In the genomic region with DNA sequence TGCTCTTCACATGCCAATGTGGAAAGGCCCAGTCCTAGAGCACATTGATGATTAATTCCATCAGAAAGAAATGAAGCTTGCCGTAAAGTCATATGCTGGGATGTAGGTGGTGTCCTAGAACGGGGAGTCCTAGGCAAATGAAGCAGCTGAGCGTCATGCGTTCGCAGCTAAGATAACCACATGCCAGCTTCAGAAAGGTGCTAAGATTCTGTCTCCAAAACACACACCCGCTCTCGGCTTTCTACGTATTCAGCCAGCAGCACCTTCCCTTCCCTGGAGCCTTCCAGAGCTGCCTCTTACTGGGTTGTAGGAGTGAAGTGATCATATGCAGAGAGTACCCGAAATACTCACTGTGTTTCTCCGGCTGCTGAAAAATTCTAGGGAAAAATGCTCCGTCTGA, we compare ENCODE assay signal across 18 cellular contexts.
A peak's percentile ranks its signal among the peaks of the same experiment; 100 is the strongest.
DNase-seq lines count a peak whose midpoint lies in the region; ATAC-seq, FAIRE-seq and TF ChIP-seq lines count a peak whose summit lies in the region.
"Had no signal": no experiment of that assay in that cellular context is flagged by ENCODE, and none has a peak within 500 bp of the region (broad histone marks: within the 10 kb centered on the region; RNA-seq: fewer than 3 reads in every experiment).

No MANE protein-coding gene starts in this region.

- CTCF ChIA-PET in H1 (lab: Charles Lee; ENCODE audit: partially characterized antibody) = interaction anchor here (0.7 to 1.5 kb wide), 3 partner anchors 50 to 589 kb away, joined by 3 to 5 read pairs (median 3); no protein-coding TSS in a partner anchor
- CTCF ChIA-PET in PC-3 (lab: Charles Lee) = no interaction called here

- no peaks in the 10 kb centered on the region for H3K36me3 ChIP-seq in H1 (ENCODE audit: control insufficient read depth in 2 of 4, insufficient read depth in 4 of 4, low read length in 3 of 4)
- no peaks in the 10 kb centered on the region for H3K36me3 ChIP-seq in PC-3 (ENCODE audit: low read depth, low read length)

- no peak overlapping the region for H3K23ac ChIP-seq in H1 (ENCODE audit: insufficient read length)

- no peak overlapping the region for H2BK120ac ChIP-seq in H1 (replicated peaks; ENCODE audit: low read depth, low read length)

- H4K20me1 ChIP-seq in H1 (replicated peaks in 1 of 2; ENCODE audit: control insufficient read depth in 1 of 2, insufficient read depth in 2 of 2, low read length in 2 of 2) = no peaks in the 10 kb centered on the region
- no peaks in the 10 kb centered on the region for H4K20me1 ChIP-seq in PC-3 (ENCODE audit: low read length)

- no peak overlapping the region for H3K4me3 ChIP-seq in H1 (ENCODE audit: extremely low read depth in 1 of 4, insufficient read depth in 2 of 4, low read depth in 3 of 4, low read length in 4 of 4)
- H3K4me3 ChIP-seq in PC-3 (ENCODE audit: low read length) = no peak overlapping the region

- no peaks in the 10 kb centered on the region for H3F3A ChIP-seq in PC-3 (ENCODE audit: low read length, unreplicated experiment)

- no peak overlapping the region for H3K4ac ChIP-seq in H1 (replicated peaks; ENCODE audit: insufficient read length, low read depth, low read length)

- no peak for TF ChIP-seq POLR2A in H1 (IDR thresholded peaks at IDR 0.05; ENCODE audit: control extremely low read depth in 1 of 2, low read depth in 2 of 2, low read length in 2 of 2)

- DNase-seq in anterior cingulate cortex (lab: John Stamatoyannopoulos, UW) = peak in 35 of 58 donors; percentile 9 to 75 (median 43)
- no peak for DNase-seq in H1 (ENCODE audit: low read depth in 1 of 2, low spot score in 2 of 2)
- peak; percentile 55 for DNase-seq in middle frontal gyrus (ENCODE audit: extremely low spot score, low spot score)
- DNase-seq in NK-92 (lab: John Stamatoyannopoulos, UW; ENCODE audit: unreplicated experiment) = no peak
- no peak for DNase-seq in ACHN
- no peak for DNase-seq in PC-3
- DNase-seq: H7, NCI-H1417, NCI-H1694 treated with DMSO at 0.1 percent for 48 hours, NCI-H2081 treated with DMSO at 0.1 percent for 48 hours, NCI-H446, NCI-H526, SHP77 had no signal

- POLR2A ChIA-PET in H1 (lab: Charles Lee; ENCODE audit: partially characterized antibody) (no interaction called here), PC-3 (lab: Charles Lee; ENCODE audit: unreplicated experiment) (no interaction called here)

- intact Hi-C loops in PC-3 (cut with micrococcal nuclease) = no loop called here

- no TSS peak for BruUV-seq in PC-3 (replicated peaks; lab: Mats Ljungman, UMichigan)

- no peaks in the 10 kb centered on the region for H3K79me1 ChIP-seq in H1 (ENCODE audit: low read depth, low read length)

- ATAC-seq in PC-3 = no peak

- H3K4me1 ChIP-seq in H1 (replicated peaks in 1 of 4; ENCODE audit: control insufficient read depth in 3 of 4, insufficient read depth in 4 of 4, low read length in 3 of 4) = peaks cover 2 to 19% (median 13%) of the 10 kb centered on the region in 4 experiments; a peak in 6 of 7 replicates
- H3K4me1 ChIP-seq in PC-3 (ENCODE audit: insufficient read depth, low read length) = no peaks in the 10 kb centered on the region

- no peak overlapping the region for H3K56ac ChIP-seq in H1 (replicated peaks; ENCODE audit: insufficient read length, low read depth, low read length)

- H3K9me3 ChIP-seq in H1 (ENCODE audit: insufficient read depth in 2 of 2, low read depth in 1 of 2, low read length in 1 of 2) (no peaks in the 10 kb centered on the region), PC-3 (ENCODE audit: low read length) (no peaks in the 10 kb centered on the region)

- no peak overlapping the region for H2BK5ac ChIP-seq in H1 (ENCODE audit: low read depth, low read length)

- no peak overlapping the region for H3K14ac ChIP-seq in H1 (ENCODE audit: insufficient read length)

- 83% methylated on average over 11 of the region's 11 CpGs; no CpG with 5 or more reads in 1 of the 2 experiments for WGBS in H1 (ENCODE audit: extremely low coverage in 1 of 2, insufficient coverage in 1 of 2, insufficient read length in 1 of 2, insufficient replicate concordance in 2 of 2, low coverage in 1 of 2, low lambda C conversion rate in 2 of 2, missing lambda C conversion rate in 1 of 2), 2 experiments

- H3K79me2 ChIP-seq in H1 (ENCODE audit: control insufficient read depth in 1 of 2, insufficient read depth in 2 of 2, low read length in 2 of 2) = no peaks in the 10 kb centered on the region
- H3K79me2 ChIP-seq in PC-3 (ENCODE audit: low read length) = no peaks in the 10 kb centered on the region

- no peak overlapping the region for H3K18ac ChIP-seq in H1 (ENCODE audit: extremely low read depth, low read length)

- no peaks in the 10 kb centered on the region for H3K9me2 ChIP-seq in PC-3 (replicated peaks; ENCODE audit: low read length)

- TF ChIP-seq RAD21 in H1 (IDR thresholded peaks at IDR 0.05 in 1 of 2, conservative IDR thresholded peaks at IDR 0.05 in 1 of 2; ENCODE audit: low read depth in 2 of 2, low read length in 2 of 2) = no peak

- no peaks in the 10 kb centered on the region for H3K27me3 ChIP-seq in H1 (replicated peaks in 1 of 4; ENCODE audit: control insufficient read depth in 3 of 4, extremely low read depth in 1 of 4, insufficient read depth in 3 of 4, low read length in 3 of 4)
- H3K27me3 ChIP-seq in PC-3 (ENCODE audit: low read length) = no peaks in the 10 kb centered on the region

- no peak overlapping the region for H2BK20ac ChIP-seq in H1 (ENCODE audit: low read length)

- no peak for FAIRE-seq in H1 (lab: Jason Lieb, UNC)
- FAIRE-seq: G401.6, GM12892, GM18507 had no signal

- TF ChIP-seq CTCF in H1 (IDR thresholded peaks at IDR 0.05; ENCODE audit: control extremely low read depth in 1 of 3, insufficient read depth in 1 of 3, low read depth in 1 of 3, low read length in 3 of 3) (no peak), PC-3 (conservative IDR thresholded peaks at IDR 0.05; ENCODE audit: low read depth, low read length) (no peak)

- H2AFZ ChIP-seq in H1 (ENCODE audit: low read length) = no peak overlapping the region
- no peak overlapping the region for H2AFZ ChIP-seq in PC-3 (ENCODE audit: low read length)

- H3K9ac ChIP-seq in H1 (replicated peaks in 1 of 4; ENCODE audit: extremely low read depth in 1 of 4, low read depth in 3 of 4, low read length in 3 of 4) (no peak overlapping the region), PC-3 (ENCODE audit: low read length) (no peak overlapping the region)

- no peaks in the 10 kb centered on the region; the same call in 1 of the 2 replicates for H3K23me2 ChIP-seq in H1 (ENCODE audit: low read depth, low read length)

- no peak overlapping the region for H2AK5ac ChIP-seq in H1 (ENCODE audit: low read depth, low read length)

- TF ChIP-seq EP300 in H1 (IDR thresholded peaks at IDR 0.05; ENCODE audit: borderline replicate concordance in 1 of 2, low read depth in 2 of 2, low read length in 2 of 2) = no peak

- H3K4me2 ChIP-seq in H1 (ENCODE audit: insufficient read depth in 1 of 2, low read depth in 2 of 2, low read length in 2 of 2) = no peak overlapping the region
- H3K4me2 ChIP-seq in PC-3 (ENCODE audit: low read length) = no peak overlapping the region

- in situ Hi-C loops in ACHN (cut with HindIII; ENCODE audit: low pct_ligation_motif_present, low pct_unique_long_range_greater_than_20kb, low sequenced_read_pairs) = no loop called here

- H3K27ac ChIP-seq in H1 (ENCODE audit: low read depth, low read length) (no peak overlapping the region), temporal lobe (ENCODE audit: low read depth, low read length) (peak overlapping the region; percentile 87), PC-3 (ENCODE audit: low read length) (no peak overlapping the region)
- H3K27ac ChIP-seq: C4-2B had no signal

- no peak overlapping the region for H4K8ac ChIP-seq in H1 (ENCODE audit: extremely low read depth, insufficient read depth, low read length)

- H4K91ac ChIP-seq in H1 (replicated peaks; ENCODE audit: insufficient read length, low read length) = no peak overlapping the region

- no peak overlapping the region for H2BK15ac ChIP-seq in H1 (ENCODE audit: low read length)

- H4K5ac ChIP-seq in H1 (ENCODE audit: insufficient read length, low read depth, low read length) = no peak overlapping the region

- H2BK12ac ChIP-seq in H1 (ENCODE audit: low read depth, low read length) = peak overlapping the region; percentile 13; the same call in 1 of the 2 replicates

TF ChIP-seq in H1, 55 proteins besides CTCF, POLR2A, EP300 and RAD21:
- TF ChIP-seq SP4 (IDR thresholded peaks at IDR 0.05; ENCODE audit: low read length) (no peak), TAF7 (optimal IDR thresholded peaks at IDR 0.05; ENCODE audit: borderline replicate concordance, low read depth, low read length) (no peak), ASH2L (IDR thresholded peaks at IDR 0.05; ENCODE audit: low read length) (no peak), BRCA1 (IDR thresholded peaks at IDR 0.05; ENCODE audit: low read depth, low read length) (no peak), SP2 (IDR thresholded peaks at IDR 0.05; ENCODE audit: low read length) (no peak), SAP30 (IDR thresholded peaks at IDR 0.05; ENCODE audit: insufficient read depth, insufficient replicate concordance, low read length) (no peak), SUZ12 (IDR thresholded peaks at IDR 0.05; ENCODE audit: low read length) (no peak), EGR1 (IDR thresholded peaks at IDR 0.05; ENCODE audit: borderline replicate concordance, low read depth, low read length) (no peak)

Comparison
In these comparisons a context has a peak if more than half of its experiments do, and no peak if none do; other contexts are left out.
1. DNase-seq: peak in anterior cingulate cortex (35 of 58) and middle frontal gyrus (single experiment); none in H1 (0 of 2), NK-92 (single experiment), ACHN (single experiment) and PC-3 (single experiment).